Comparison of ENCODE assay signal across 9 cellular contexts in genomic region chr1:150580966-150581365, GRCh38. TPM values are rescaled to one million over a fixed set of nuclear protein-coding genes. Genes with fewer than 3 reads are reported as not detected.
DNase-seq lines count a peak whose midpoint lies in the region; ATAC-seq and TF ChIP-seq lines count a peak whose summit lies in the region.
"Not testable (repeated sequence)": the region's sequence is repeated elsewhere in the genome, so short reads cannot be mapped to it uniquely, and the experiment has no call there.
"Had no signal": no experiment of that assay in that cellular context is flagged by ENCODE, and none has a peak within 500 bp of the region (broad histone marks: within the 10 kb centered on the region; RNA-seq: fewer than 3 reads in every experiment).

No MANE protein-coding gene starts in this region.

- peaks cover 0 to 15% of the 10 kb centered on the region in 2 donors for H3K27me3 Mint-ChIP-seq in CD8-positive, alpha-beta memory T cell
- H3K27me3 Mint-ChIP-seq in activated B cell treated with CpG ODN at 0.5 μM for 24 hours; activated T-helper 1 cell treated with anti-CD3 and anti-CD28 coated beads, Interleukin-12 subunit alpha, Interleukin-12 subunit beta, Interleukin-2, Interleukin-4 antibody, amounts not matched to agents 30 ng/mL and 10 ng/mL and 1 ng/mL, durations not matched to agents 14 hours and 24 hours and 36 hours (ENCODE audit: insufficient read depth); memory B cell; osteocyte (ENCODE audit: unreplicated experiment): not testable (repeated sequence)
- peaks cover 17% of the 10 kb centered on the region for H3K27me3 Mint-ChIP-seq in brain

- H3K4me1 Mint-ChIP-seq in CD8-positive, alpha-beta memory T cell = peaks cover 16 to 23% (median 22%) of the 10 kb centered on the region in 3 donors
- H3K4me1 Mint-ChIP-seq in activated B cell treated with CpG ODN at 0.5 μM for 24 hours = peaks cover 34% of the 10 kb centered on the region
- H3K4me1 Mint-ChIP-seq in activated T-helper 1 cell treated with anti-CD3 and anti-CD28 coated beads, Interleukin-12 subunit alpha, Interleukin-12 subunit beta, Interleukin-2, Interleukin-4 antibody, amounts not matched to agents 30 ng/mL and 10 ng/mL and 1 ng/mL, durations not matched to agents 14 hours and 24 hours and 36 hours (ENCODE audit: low read depth) = peaks cover 25% of the 10 kb centered on the region
- H3K4me1 Mint-ChIP-seq in brain = peaks cover 28% of the 10 kb centered on the region
- peaks cover 16% of the 10 kb centered on the region for H3K4me1 Mint-ChIP-seq in memory B cell
- peaks cover 18% of the 10 kb centered on the region for H3K4me1 Mint-ChIP-seq in osteocyte (ENCODE audit: unreplicated experiment)

- not testable (repeated sequence) for H3K4me3 ChIP-seq in CD8-positive, alpha-beta memory T cell (ENCODE audit: low read length); OCI-LY1 (ENCODE audit: low read depth, low read length, poor library complexity, severe bottlenecking); vagina

- not testable (repeated sequence) for H2AFZ ChIP-seq in OCI-LY1 (ENCODE audit: low read length)

- H3F3A ChIP-seq in OCI-LY1 (ENCODE audit: insufficient read depth, low read length) = not testable (repeated sequence)

- not testable (repeated sequence) for TF ChIP-seq POLR2A in vagina (IDR thresholded peaks at IDR 0.05)

- not testable (repeated sequence) for H3K9me3 Mint-ChIP-seq in CD8-positive, alpha-beta memory T cell; activated B cell treated with CpG ODN at 0.5 μM for 24 hours; activated T-helper 1 cell treated with anti-CD3 and anti-CD28 coated beads, Interleukin-12 subunit alpha, Interleukin-12 subunit beta, Interleukin-2, Interleukin-4 antibody, amounts not matched to agents 30 ng/mL and 10 ng/mL and 1 ng/mL, durations not matched to agents 14 hours and 24 hours and 36 hours; brain; memory B cell; osteocyte (ENCODE audit: unreplicated experiment)

- ATAC-seq in activated B cell treated with CpG ODN at 0.5 μM for 24 hours (ENCODE audit: low read depth); memory B cell (ENCODE audit: low read depth): not testable (repeated sequence)

- H3K27ac ChIP-seq in CD8-positive, alpha-beta memory T cell (ENCODE audit: low read depth, low read length) = not testable (repeated sequence)
- H3K27ac ChIP-seq in OCI-LY1 (ENCODE audit: low read depth, low read length, poor library complexity, severe bottlenecking) (peak overlapping the region; percentile 69), vagina (peak overlapping the region; percentile 100)

- not testable (repeated sequence) for TF ChIP-seq CTCF in OCI-LY1 (IDR thresholded peaks at IDR 0.05; ENCODE audit: low read length); activated B cell treated with CpG ODN at 0.5 μM for 24 hours (IDR thresholded peaks at IDR 0.05); brain (conservative IDR thresholded peaks at IDR 0.05); osteocyte (IDR thresholded peaks at IDR 0.05); vagina (IDR thresholded peaks at IDR 0.05)

- H3K27ac Mint-ChIP-seq in CD8-positive, alpha-beta memory T cell = peak overlapping the region; percentile 18 to 98 (median 96)
- H3K27ac Mint-ChIP-seq in activated B cell treated with CpG ODN at 0.5 μM for 24 hours = peak overlapping the region; percentile 90
- H3K27ac Mint-ChIP-seq in activated T-helper 1 cell treated with anti-CD3 and anti-CD28 coated beads, Interleukin-12 subunit alpha, Interleukin-12 subunit beta, Interleukin-2, Interleukin-4 antibody, amounts not matched to agents 30 ng/mL and 10 ng/mL and 1 ng/mL, durations not matched to agents 14 hours and 24 hours and 36 hours = peak overlapping the region; percentile 90
- peak overlapping the region; percentile 97 to 99 (median 99) for H3K27ac Mint-ChIP-seq in brain
- peak overlapping the region; percentile 98 for H3K27ac Mint-ChIP-seq in memory B cell
- peak overlapping the region; percentile 98 for H3K27ac Mint-ChIP-seq in osteocyte (ENCODE audit: unreplicated experiment)

- not testable (repeated sequence) for H3K4me2 ChIP-seq in OCI-LY1 (ENCODE audit: low read length)

- H3K79me2 ChIP-seq in OCI-LY1 (ENCODE audit: insufficient read depth, low read length) = peaks cover 34% of the 10 kb centered on the region

- CTCF ChIA-PET in CD8-positive, alpha-beta memory T cell (lab: Charles Lee) = interaction anchor here (2.2 to 16.7 kb wide), 3 partner anchors 12 to 40 kb away, joined by 18 to 325 read pairs (median 57); no protein-coding TSS in a partner anchor
- CTCF ChIA-PET in activated B cell treated with CpG ODN at 0.5 μM for 24 hours (lab: Charles Lee) = interaction anchor here (9.8 kb wide), 1 partner anchor 19 kb away, joined by 196 read pairs; no protein-coding TSS in a partner anchor

- not testable (repeated sequence) for H3K9ac ChIP-seq in OCI-LY1 (ENCODE audit: low read length)

- H3K36me3 ChIP-seq in CD8-positive, alpha-beta memory T cell (ENCODE audit: insufficient read depth, low read length) = peaks cover 31% of the 10 kb centered on the region
- peaks cover 33% of the 10 kb centered on the region for H3K36me3 ChIP-seq in OCI-LY1 (ENCODE audit: insufficient read depth, low read length)
- H3K36me3 ChIP-seq in vagina = peaks cover 0 to 24% of the 10 kb centered on the region in 2 donors

- peak overlapping the region in 5 of 7 donors; percentile 55 to 100 (median 96) for H3K4me3 Mint-ChIP-seq in CD8-positive, alpha-beta memory T cell
- H3K4me3 Mint-ChIP-seq in activated B cell treated with CpG ODN at 0.5 μM for 24 hours (peak overlapping the region; percentile 81), brain (peak overlapping the region; percentile 90 to 96 (median 92)), memory B cell (peak overlapping the region; percentile 5)
- peak overlapping the region; percentile 95 for H3K4me3 Mint-ChIP-seq in activated T-helper 1 cell treated with anti-CD3 and anti-CD28 coated beads, Interleukin-12 subunit alpha, Interleukin-12 subunit beta, Interleukin-2, Interleukin-4 antibody, amounts not matched to agents 30 ng/mL and 10 ng/mL and 1 ng/mL, durations not matched to agents 14 hours and 24 hours and 36 hours
- H3K4me3 Mint-ChIP-seq in osteocyte (ENCODE audit: unreplicated experiment) = not testable (repeated sequence)

- intact Hi-C loops in activated B cell treated with CpG ODN at 0.5 μM for 24 hours (cut with micrococcal nuclease); activated T-helper 1 cell treated with anti-CD3 and anti-CD28 coated beads, Interleukin-12 subunit alpha, Interleukin-12 subunit beta, Interleukin-2, Interleukin-4 antibody, amounts not matched to agents 30 ng/mL and 10 ng/mL and 1 ng/mL, durations not matched to agents 14 hours and 24 hours and 36 hours (cut with micrococcal nuclease); vagina (cut with DNase I): not testable (repeated sequence)

- not testable (repeated sequence) for H4K20me1 ChIP-seq in OCI-LY1 (ENCODE audit: insufficient read depth, low read length)

- H3K36me3 Mint-ChIP-seq in CD8-positive, alpha-beta memory T cell = peaks cover 30 to 34% (median 31%) of the 10 kb centered on the region in 3 donors
- H3K36me3 Mint-ChIP-seq in activated B cell treated with CpG ODN at 0.5 μM for 24 hours (ENCODE audit: low read depth) (peaks cover 33% of the 10 kb centered on the region), brain (peaks cover 53% of the 10 kb centered on the region), memory B cell (peaks cover 32% of the 10 kb centered on the region), osteocyte (ENCODE audit: unreplicated experiment) (peaks cover 32% of the 10 kb centered on the region)
- H3K36me3 Mint-ChIP-seq in activated T-helper 1 cell treated with anti-CD3 and anti-CD28 coated beads, Interleukin-12 subunit alpha, Interleukin-12 subunit beta, Interleukin-2, Interleukin-4 antibody, amounts not matched to agents 30 ng/mL and 10 ng/mL and 1 ng/mL, durations not matched to agents 14 hours and 24 hours and 36 hours (ENCODE audit: low read depth) = peaks cover 36% of the 10 kb centered on the region

- H3K27me3 ChIP-seq in CD8-positive, alpha-beta memory T cell (ENCODE audit: insufficient read depth, low read length, poor library complexity, severe bottlenecking); OCI-LY1 (ENCODE audit: insufficient read depth, low read length); vagina: not testable (repeated sequence)

- not testable (repeated sequence) for H3K9me3 ChIP-seq in CD8-positive, alpha-beta memory T cell (ENCODE audit: low read length); OCI-LY1 (ENCODE audit: low read length); vagina

- POLR2A ChIA-PET in CD8-positive, alpha-beta memory T cell (lab: Charles Lee) = interaction anchor here (12.5 kb wide), 1 partner anchor 18 kb away, joined by 486 read pairs; no protein-coding TSS in a partner anchor
- POLR2A ChIA-PET in activated B cell treated with CpG ODN at 0.5 μM for 24 hours (lab: Charles Lee) = interaction anchor here (2.0 to 14.3 kb wide), 4 partner anchors 16 to 217 kb away, joined by 18 to 1106 read pairs (median 52); partner anchors contain the start of gene RPRD2

- H3K4me1 ChIP-seq in CD8-positive, alpha-beta memory T cell (ENCODE audit: insufficient read depth, low read length) = not testable (repeated sequence)
- H3K4me1 ChIP-seq in OCI-LY1 (ENCODE audit: insufficient read depth, low read length, severe bottlenecking) (peaks cover 29% of the 10 kb centered on the region), vagina (peaks cover 13% of the 10 kb centered on the region)

- not testable (repeated sequence) for H3K9me2 ChIP-seq in OCI-LY1 (ENCODE audit: low read depth, low read length)

- DNase-seq in CD8-positive, alpha-beta memory T cell; activated B cell treated with CpG ODN at 0.5 μM for 24 hours; activated T-helper 1 cell treated with anti-CD3 and anti-CD28 coated beads, Interleukin-12 subunit alpha, Interleukin-12 subunit beta, Interleukin-2, Interleukin-4 antibody, amounts not matched to agents 30 ng/mL and 10 ng/mL and 1 ng/mL, durations not matched to agents 14 hours and 24 hours and 36 hours (ENCODE audit: low spot score); memory B cell (ENCODE audit: low spot score in 2 of 2); osteocyte (ENCODE audit: extremely low spot score, unreplicated experiment); vagina (ENCODE audit: extremely low spot score in 2 of 2): not testable (repeated sequence)

RNA-seq across cellular contexts. Expression of gene MCL1, which starts 1.6 kb away (rescaled TPM):
- 100 to 1,000 TPM; 211 to 216 TPM for total RNA-seq in CD8-positive, alpha-beta memory T cell
- polyA plus RNA-seq in CD8-positive, alpha-beta memory T cell = 168 TPM
- total RNA-seq in activated B cell treated with CpG ODN at 0.5 μM for 24 hours (224 and 233 TPM in 2 replicates), osteocyte (275 and 296 TPM in 2 replicates), vagina (181 TPM)
- 311 and 317 TPM in 2 replicates for total RNA-seq in activated T-helper 1 cell treated with anti-CD3 and anti-CD28 coated beads, Interleukin-12 subunit alpha, Interleukin-12 subunit beta, Interleukin-2, Interleukin-4 antibody, amounts not matched to agents 30 ng/mL and 10 ng/mL and 1 ng/mL, durations not matched to agents 14 hours and 24 hours and 36 hours
- polyA plus RNA-seq in brain (ENCODE audit: insufficient read depth, low read depth, low replicate concordance) = 95.9 TPM

RNA-seq across cellular contexts. Expression of gene ADAMTSL4, which starts 31.8 kb away (rescaled TPM):
- under 1 TPM; 0.22 to 0.31 TPM for total RNA-seq in CD8-positive, alpha-beta memory T cell
- not detected for polyA plus RNA-seq in CD8-positive, alpha-beta memory T cell
- 0.11 TPM in 1 of 2 replicates, not detected in the other for total RNA-seq in activated B cell treated with CpG ODN at 0.5 μM for 24 hours
- total RNA-seq in activated T-helper 1 cell treated with anti-CD3 and anti-CD28 coated beads, Interleukin-12 subunit alpha, Interleukin-12 subunit beta, Interleukin-2, Interleukin-4 antibody, amounts not matched to agents 30 ng/mL and 10 ng/mL and 1 ng/mL, durations not matched to agents 14 hours and 24 hours and 36 hours = 1.2 and 1.3 TPM in 2 replicates
- 2.4 TPM for polyA plus RNA-seq in brain (ENCODE audit: insufficient read depth, low read depth, low replicate concordance)
- 2.3 and 2.6 TPM in 2 replicates for total RNA-seq in osteocyte
- 64.6 TPM for total RNA-seq in vagina
- total RNA-seq: Daoy had no signal

RNA-seq across cellular contexts. Expression of gene ENSA, which starts 48.4 kb away (rescaled TPM):
- 100 to 1,000 TPM; 249 to 252 TPM for total RNA-seq in CD8-positive, alpha-beta memory T cell
- 72.5 TPM for polyA plus RNA-seq in CD8-positive, alpha-beta memory T cell
- 202 and 227 TPM in 2 replicates for total RNA-seq in activated B cell treated with CpG ODN at 0.5 μM for 24 hours
- total RNA-seq in activated T-helper 1 cell treated with anti-CD3 and anti-CD28 coated beads, Interleukin-12 subunit alpha, Interleukin-12 subunit beta, Interleukin-2, Interleukin-4 antibody, amounts not matched to agents 30 ng/mL and 10 ng/mL and 1 ng/mL, durations not matched to agents 14 hours and 24 hours and 36 hours = 282 and 285 TPM in 2 replicates
- 332 TPM for polyA plus RNA-seq in brain (ENCODE audit: insufficient read depth, low read depth, low replicate concordance)
- 111 and 116 TPM in 2 replicates for total RNA-seq in osteocyte
- 117 TPM for total RNA-seq in vagina

Comparison
In these comparisons a context has a peak if more than half of its experiments do, and no peak if none do; other contexts are left out.
1. RNA of gene ADAMTSL4, which starts 31.8 kb away (total RNA-seq): 64.6 TPM in vagina (single experiment); 2.3 to 2.6 TPM in osteocyte, 1.2 to 1.3 TPM in activated T-helper 1 cell treated with anti-CD3 and anti-CD28 coated beads, Interleukin-12 subunit alpha, Interleukin-12 subunit beta, Interleukin-2, Interleukin-4 antibody, amounts not matched to agents 30 ng/mL and 10 ng/mL and 1 ng/mL, durations not matched to agents 14 hours and 24 hours and 36 hours, 0.22 to 0.31 TPM in CD8-positive, alpha-beta memory T cell and 0.11 TPM in activated B cell treated with CpG ODN at 0.5 μM for 24 hours; every median in the first group is over 10 times any median in the second.
2. Peak in every context shown above with its lines, with median percentiles within 50 percentile points of each other: H3K27ac Mint-ChIP-seq.